Comparison of ENCODE assay signal across 21 cellular contexts in genomic region chr10:32340596-32341180, GRCh38. TPM values are rescaled to one million over a fixed set of nuclear protein-coding genes. Genes with fewer than 3 reads are reported as not detected.
A peak's percentile ranks its signal among the peaks of the same experiment; 100 is the strongest.
DNase-seq lines count a peak whose midpoint lies in the region; ATAC-seq and TF ChIP-seq lines count a peak whose summit lies in the region.
"Had no signal": no experiment of that assay in that cellular context is flagged by ENCODE, and none has a peak within 500 bp of the region (broad histone marks: within the 10 kb centered on the region; RNA-seq: fewer than 3 reads in every experiment).

No MANE protein-coding gene starts in this region.

- H3K27me3 ChIP-seq in CD4-positive, alpha-beta memory T cell (ENCODE audit: insufficient read depth, low read length), result no peaks in the 10 kb centered on the region
- H3K27me3 ChIP-seq: brain microvascular endothelial cell, ovary, right lobe of liver, vagina had no signal

- peaks cover 87% of the 10 kb centered on the region for H3K4me1 Mint-ChIP-seq in activated CD4-positive, alpha-beta memory T cell treated with anti-CD3 and anti-CD28 coated beads for 36 hours (ENCODE audit: low read depth)
- H3K4me1 Mint-ChIP-seq in activated CD4-positive, alpha-beta memory T cell treated with anti-CD3 and anti-CD28 coated beads, Interleukin-2, amount 10 ng/mL, durations not matched to agents 7 days and 5 days, result peaks cover 84% of the 10 kb centered on the region
- H3K4me1 Mint-ChIP-seq in CD4-positive, alpha-beta memory T cell, result peaks cover 68 to 98% (median 85%) of the 10 kb centered on the region in 4 donors
- H3K4me1 Mint-ChIP-seq in activated T-helper 17 cell treated with anti-CD3 and anti-CD28 coated beads, Interleukin-2, amount 50 U/mL, for 72 hours, result peaks cover 48% of the 10 kb centered on the region
- peaks cover 78 to 80% of the 10 kb centered on the region in 2 donors for H3K4me1 Mint-ChIP-seq in natural killer cell
- peaks cover 70% of the 10 kb centered on the region for H3K4me1 Mint-ChIP-seq in stimulated activated memory B cell treated with anti-CD40 and anti-IgM and Interleukin-4, amounts not matched to agents 10 μg/mL and 1 μg/mL and 100 μg/mL, for 72 hours

- POLR2A ChIA-PET in activated CD4-positive, alpha-beta memory T cell treated with anti-CD3 and anti-CD28 coated beads for 36 hours (lab: Charles Lee), result interaction anchor here (0.8 kb wide), 1 partner anchor 12 kb away, joined by 3 read pairs; no protein-coding TSS in a partner anchor
- POLR2A ChIA-PET in activated CD4-positive, alpha-beta memory T cell treated with anti-CD3 and anti-CD28 coated beads, Interleukin-2, amount 10 ng/mL, durations not matched to agents 7 days and 5 days (lab: Charles Lee), result interaction anchor here (0.9 to 1.1 kb wide), 2 partner anchors 21 to 83 kb away, joined by 3 read pairs; no protein-coding TSS in a partner anchor
- POLR2A ChIA-PET in CD4-positive, alpha-beta memory T cell (lab: Charles Lee; ENCODE audit: partially characterized antibody), result interaction anchor here (2.8 kb wide), 1 partner anchor 12 kb away, joined by 8 read pairs; no protein-coding TSS in a partner anchor

- H3K9me3 ChIP-seq in CD4-positive, alpha-beta memory T cell (ENCODE audit: control insufficient read depth in 1 of 2, low read length in 2 of 2), result no peaks in the 10 kb centered on the region
- H3K9me3 ChIP-seq: ovary, right lobe of liver, vagina had no signal

- peaks cover 36% of the 10 kb centered on the region for H3K36me3 Mint-ChIP-seq in activated CD4-positive, alpha-beta memory T cell treated with anti-CD3 and anti-CD28 coated beads for 36 hours
- H3K36me3 Mint-ChIP-seq in activated CD4-positive, alpha-beta memory T cell treated with anti-CD3 and anti-CD28 coated beads, Interleukin-2, amount 10 ng/mL, durations not matched to agents 7 days and 5 days (ENCODE audit: low read depth), result peaks cover 62% of the 10 kb centered on the region
- peaks cover 8 to 43% of the 10 kb centered on the region in 2 donors for H3K36me3 Mint-ChIP-seq in CD4-positive, alpha-beta memory T cell
- peaks cover 99% of the 10 kb centered on the region for H3K36me3 Mint-ChIP-seq in activated T-helper 17 cell treated with anti-CD3 and anti-CD28 coated beads, Interleukin-2, amount 50 U/mL, for 72 hours (ENCODE audit: low read depth)
- no peaks in the 10 kb centered on the region for H3K36me3 Mint-ChIP-seq in natural killer cell
- peaks cover 40% of the 10 kb centered on the region for H3K36me3 Mint-ChIP-seq in stimulated activated memory B cell treated with anti-CD40 and anti-IgM and Interleukin-4, amounts not matched to agents 10 μg/mL and 1 μg/mL and 100 μg/mL, for 72 hours

- TF ChIP-seq CTCF in natural killer cell (IDR thresholded peaks at IDR 0.05), result no peak

- H3K9me3 Mint-ChIP-seq in activated CD4-positive, alpha-beta memory T cell treated with anti-CD3 and anti-CD28 coated beads for 36 hours, result no peaks in the 10 kb centered on the region
- no peaks in the 10 kb centered on the region for H3K9me3 Mint-ChIP-seq in activated CD4-positive, alpha-beta memory T cell treated with anti-CD3 and anti-CD28 coated beads, Interleukin-2, amount 10 ng/mL, durations not matched to agents 7 days and 5 days
- no peaks in the 10 kb centered on the region for H3K9me3 Mint-ChIP-seq in CD4-positive, alpha-beta memory T cell
- peaks cover 8% of the 10 kb centered on the region for H3K9me3 Mint-ChIP-seq in activated T-helper 17 cell treated with anti-CD3 and anti-CD28 coated beads, Interleukin-2, amount 50 U/mL, for 72 hours
- no peaks in the 10 kb centered on the region for H3K9me3 Mint-ChIP-seq in natural killer cell
- no peaks in the 10 kb centered on the region for H3K9me3 Mint-ChIP-seq in stimulated activated memory B cell treated with anti-CD40 and anti-IgM and Interleukin-4, amounts not matched to agents 10 μg/mL and 1 μg/mL and 100 μg/mL, for 72 hours
- H3K9me3 Mint-ChIP-seq: dendritic cell treated with granulocyte-macrophage colony-stimulating factor and Interleukin-4, amounts not matched to agents 40 ng/mL and 50 ng/mL, for 4 days; H9 had no signal

- H3K4me3 Mint-ChIP-seq in activated CD4-positive, alpha-beta memory T cell treated with anti-CD3 and anti-CD28 coated beads for 36 hours, result peak overlapping the region; percentile 17
- H3K4me3 Mint-ChIP-seq in activated CD4-positive, alpha-beta memory T cell treated with anti-CD3 and anti-CD28 coated beads, Interleukin-2, amount 10 ng/mL, durations not matched to agents 7 days and 5 days, result no peak overlapping the region
- H3K4me3 Mint-ChIP-seq in CD4-positive, alpha-beta memory T cell, result peak overlapping the region; percentile 48 to 84 (median 60)
- H3K4me3 Mint-ChIP-seq in activated T-helper 17 cell treated with anti-CD3 and anti-CD28 coated beads, Interleukin-2, amount 50 U/mL, for 72 hours, result peak overlapping the region; percentile 77
- peak overlapping the region; percentile 19 for H3K4me3 Mint-ChIP-seq in natural killer cell
- no peak overlapping the region for H3K4me3 Mint-ChIP-seq in stimulated activated memory B cell treated with anti-CD40 and anti-IgM and Interleukin-4, amounts not matched to agents 10 μg/mL and 1 μg/mL and 100 μg/mL, for 72 hours
- H3K4me3 Mint-ChIP-seq: dendritic cell treated with granulocyte-macrophage colony-stimulating factor and Interleukin-4, amounts not matched to agents 40 ng/mL and 50 ng/mL, for 4 days; H9 had no signal

- no peak overlapping the region for H3K27ac ChIP-seq in CD4-positive, alpha-beta memory T cell (ENCODE audit: low read depth, low read length)
- H3K27ac ChIP-seq: brain microvascular endothelial cell, ovary, right lobe of liver, vagina had no signal

- H3K36me3 ChIP-seq in CD4-positive, alpha-beta memory T cell (ENCODE audit: insufficient read depth, low read length), result peaks cover 8% of the 10 kb centered on the region
- H3K36me3 ChIP-seq: brain microvascular endothelial cell, ovary, vagina had no signal

- intact Hi-C loops in activated CD4-positive, alpha-beta memory T cell treated with anti-CD3 and anti-CD28 coated beads for 36 hours (cut with micrococcal nuclease), result loop anchor here (1.0 to 5.0 kb wide), 4 partner anchors 8 to 617 kb away; partner anchors contain the start of gene ITGB1
- intact Hi-C loops in CD4-positive, alpha-beta memory T cell (cut with micrococcal nuclease), result loop anchor here (2.0 to 10.0 kb wide), 3 partner anchors 14 to 1026 kb away; partner anchors contain the start of genes ARHGAP12 and ZEB1
- intact Hi-C loops in natural killer cell (cut with micrococcal nuclease), result loop anchor here (10.0 kb wide), 1 partner anchor 286 kb away; the partner anchor contains the start of gene KIF5B

- peaks cover 95% of the 10 kb centered on the region for H3K4me1 ChIP-seq in CD4-positive, alpha-beta memory T cell (ENCODE audit: insufficient read depth, low read length)

- CTCF ChIA-PET in activated CD4-positive, alpha-beta memory T cell treated with anti-CD3 and anti-CD28 coated beads for 36 hours (lab: Charles Lee), result no interaction called here
- CTCF ChIA-PET in activated CD4-positive, alpha-beta memory T cell treated with anti-CD3 and anti-CD28 coated beads, Interleukin-2, amount 10 ng/mL, durations not matched to agents 7 days and 5 days (lab: Charles Lee), result interaction anchor here (1.9 kb wide), 1 partner anchor 85 kb away, joined by 5 read pairs; no protein-coding TSS in a partner anchor
- CTCF ChIA-PET in CD4-positive, alpha-beta memory T cell (lab: Charles Lee; ENCODE audit: partially characterized antibody), result interaction anchor here (1.3 kb wide), 1 partner anchor 56 kb away, joined by 3 read pairs; no protein-coding TSS in a partner anchor

- H3K4me3 ChIP-seq in CD4-positive, alpha-beta memory T cell (ENCODE audit: low read length in 2 of 2), result no peak overlapping the region
- H3K4me3 ChIP-seq: ovary, right lobe of liver, vagina had no signal

- H3K27me3 Mint-ChIP-seq in activated CD4-positive, alpha-beta memory T cell treated with anti-CD3 and anti-CD28 coated beads for 36 hours, result no peaks in the 10 kb centered on the region
- no peaks in the 10 kb centered on the region for H3K27me3 Mint-ChIP-seq in activated CD4-positive, alpha-beta memory T cell treated with anti-CD3 and anti-CD28 coated beads, Interleukin-2, amount 10 ng/mL, durations not matched to agents 7 days and 5 days
- no peaks in the 10 kb centered on the region for H3K27me3 Mint-ChIP-seq in CD4-positive, alpha-beta memory T cell
- H3K27me3 Mint-ChIP-seq in activated T-helper 17 cell treated with anti-CD3 and anti-CD28 coated beads, Interleukin-2, amount 50 U/mL, for 72 hours, result no peaks in the 10 kb centered on the region
- H3K27me3 Mint-ChIP-seq in natural killer cell (ENCODE audit: low read depth in 2 of 2), result no peaks in the 10 kb centered on the region
- H3K27me3 Mint-ChIP-seq in stimulated activated memory B cell treated with anti-CD40 and anti-IgM and Interleukin-4, amounts not matched to agents 10 μg/mL and 1 μg/mL and 100 μg/mL, for 72 hours, result no peaks in the 10 kb centered on the region
- H3K27me3 Mint-ChIP-seq: dendritic cell treated with granulocyte-macrophage colony-stimulating factor and Interleukin-4, amounts not matched to agents 40 ng/mL and 50 ng/mL, for 4 days had no signal

- peak; percentile 84 for ATAC-seq in activated T-helper 17 cell treated with anti-CD3 and anti-CD28 coated beads, Interleukin-2, amount 50 U/mL, for 72 hours (replicated peaks)
- ATAC-seq in natural killer cell (no peak), HG03354 (IDR thresholded peaks at IDR 0.05; ENCODE audit: poor library complexity, severe bottlenecking, unreplicated experiment) (no peak)
- ATAC-seq in stimulated activated memory B cell treated with anti-CD40 and anti-IgM and Interleukin-4, amounts not matched to agents 10 μg/mL and 1 μg/mL and 100 μg/mL, for 72 hours, result no peak
- ATAC-seq: right lobe of liver, Right ventricle myocardium inferior had no signal

- peak overlapping the region; percentile 73 for H3K27ac Mint-ChIP-seq in activated CD4-positive, alpha-beta memory T cell treated with anti-CD3 and anti-CD28 coated beads for 36 hours
- H3K27ac Mint-ChIP-seq in activated CD4-positive, alpha-beta memory T cell treated with anti-CD3 and anti-CD28 coated beads, Interleukin-2, amount 10 ng/mL, durations not matched to agents 7 days and 5 days, result no peak overlapping the region
- peak overlapping the region; percentile 7 to 89 (median 57) for H3K27ac Mint-ChIP-seq in CD4-positive, alpha-beta memory T cell
- H3K27ac Mint-ChIP-seq in activated T-helper 17 cell treated with anti-CD3 and anti-CD28 coated beads, Interleukin-2, amount 50 U/mL, for 72 hours, result peak overlapping the region; percentile 86
- peak overlapping the region in 1 of 2 donors; percentile 83 for H3K27ac Mint-ChIP-seq in natural killer cell
- H3K27ac Mint-ChIP-seq in stimulated activated memory B cell treated with anti-CD40 and anti-IgM and Interleukin-4, amounts not matched to agents 10 μg/mL and 1 μg/mL and 100 μg/mL, for 72 hours, result no peak overlapping the region
- H3K27ac Mint-ChIP-seq: dendritic cell treated with granulocyte-macrophage colony-stimulating factor and Interleukin-4, amounts not matched to agents 40 ng/mL and 50 ng/mL, for 4 days had no signal

- peak; percentile 67 for DNase-seq in activated CD4-positive, alpha-beta memory T cell treated with anti-CD3 and anti-CD28 coated beads for 36 hours
- DNase-seq in activated CD4-positive, alpha-beta memory T cell treated with anti-CD3 and anti-CD28 coated beads, Interleukin-2, amount 10 ng/mL, durations not matched to agents 7 days and 5 days, result no peak
- DNase-seq in CD4-positive, alpha-beta memory T cell, result no peak
- no peak for DNase-seq in natural killer cell
- no peak for DNase-seq in UCSD-AML1 (lab: John Stamatoyannopoulos, UW; ENCODE audit: unreplicated experiment)
- DNase-seq: brain microvascular endothelial cell, C1 segment of cervical spinal cord, H9, hippocampal formation, NCI-H1436 treated with DMSO at 0.1 percent for 48 hours, NCI-H2171 treated with DMSO at 0.1 percent for 48 hours, NCI-H69, ovary, right lobe of liver, substantia nigra had no signal

RNA-seq across cellular contexts. Expression of gene EPC1, which starts 6.3 kb away (rescaled TPM):
- total RNA-seq in activated CD4-positive, alpha-beta memory T cell treated with anti-CD3 and anti-CD28 coated beads for 36 hours, result 10 to 100 TPM; 27.1 to 27.3 TPM
- 10 to 100 TPM; 41.6 to 43.0 TPM for total RNA-seq in activated CD4-positive, alpha-beta memory T cell treated with anti-CD3 and anti-CD28 coated beads, Interleukin-2, amount 10 ng/mL, durations not matched to agents 7 days and 5 days
- 100 to 1,000 TPM; 105 to 112 TPM for total RNA-seq in CD4-positive, alpha-beta memory T cell
- 10 to 100 TPM; 46.0 to 57.0 TPM for polyA plus RNA-seq in CD4-positive, alpha-beta memory T cell
- 10 to 100 TPM; 36.3 to 40.4 TPM for total RNA-seq in activated T-helper 17 cell treated with anti-CD3 and anti-CD28 coated beads, Interleukin-2, amount 50 U/mL, for 72 hours
- total RNA-seq in natural killer cell, result 100 to 1,000 TPM; 155 to 178 (median 161) TPM

Comparison
In these comparisons a context has a peak if more than half of its experiments do, and no peak if none do; other contexts are left out.
1. H3K27ac Mint-ChIP-seq: peak in activated CD4-positive, alpha-beta memory T cell treated with anti-CD3 and anti-CD28 coated beads for 36 hours (single experiment), CD4-positive, alpha-beta memory T cell (7 of 7) and activated T-helper 17 cell treated with anti-CD3 and anti-CD28 coated beads, Interleukin-2, amount 50 U/mL, for 72 hours (single experiment); none in activated CD4-positive, alpha-beta memory T cell treated with anti-CD3 and anti-CD28 coated beads, Interleukin-2, amount 10 ng/mL, durations not matched to agents 7 days and 5 days (single experiment) and stimulated activated memory B cell treated with anti-CD40 and anti-IgM and Interleukin-4, amounts not matched to agents 10 μg/mL and 1 μg/mL and 100 μg/mL, for 72 hours (single experiment).
2. H3K4me3 Mint-ChIP-seq: peak in activated CD4-positive, alpha-beta memory T cell treated with anti-CD3 and anti-CD28 coated beads for 36 hours (single experiment), CD4-positive, alpha-beta memory T cell (8 of 8), activated T-helper 17 cell treated with anti-CD3 and anti-CD28 coated beads, Interleukin-2, amount 50 U/mL, for 72 hours (single experiment) and natural killer cell (single experiment); none in activated CD4-positive, alpha-beta memory T cell treated with anti-CD3 and anti-CD28 coated beads, Interleukin-2, amount 10 ng/mL, durations not matched to agents 7 days and 5 days (single experiment) and stimulated activated memory B cell treated with anti-CD40 and anti-IgM and Interleukin-4, amounts not matched to agents 10 μg/mL and 1 μg/mL and 100 μg/mL, for 72 hours (single experiment).